8 cellular contexts compared by ENCODE assay signal in the genomic region with DNA sequence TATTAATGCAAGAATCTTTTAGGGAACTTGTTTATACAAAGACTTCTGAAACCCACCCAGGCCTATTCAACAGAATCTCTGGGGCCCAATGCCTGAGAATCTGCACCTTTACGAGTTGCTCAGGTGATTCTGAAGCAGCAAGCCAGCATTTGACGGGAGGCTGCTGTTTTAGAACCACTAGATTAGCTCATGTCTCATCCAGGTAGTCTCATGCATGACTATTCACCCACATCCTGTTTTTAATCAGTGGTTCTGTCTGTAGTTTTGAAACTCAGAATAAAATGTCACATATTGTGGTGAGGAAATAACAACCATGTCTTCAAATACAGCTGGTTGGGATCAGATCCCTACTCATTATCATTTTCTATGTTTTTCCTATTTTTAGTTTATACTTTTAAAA. TPM values are rescaled to one million over a fixed set of nuclear protein-coding genes. Genes with fewer than 3 reads are reported as not detected.
DNase-seq lines count a peak whose midpoint lies in the region; ATAC-seq and TF ChIP-seq lines count a peak whose summit lies in the region.

No MANE protein-coding gene starts in this region.

- in situ Hi-C loops in gastrocnemius medialis (cut with MboI; ENCODE audit: low sequenced_read_pairs in 4 of 4), result no loop called here

- H3K27ac Mint-ChIP-seq in type B pancreatic cell, result no peak overlapping the region

- H3K27me3 Mint-ChIP-seq in type B pancreatic cell, result no peaks in the 10 kb centered on the region

- H3K36me3 ChIP-seq in upper lobe of right lung (no peaks in the 10 kb centered on the region), H7 (replicated peaks; ENCODE audit: control insufficient read depth, insufficient read depth, low read length) (no peaks in the 10 kb centered on the region), gastrocnemius medialis (no peaks in the 10 kb centered on the region)

- no peak for TF ChIP-seq POLR2A in gastrocnemius medialis (IDR thresholded peaks at IDR 0.05)

- H3K4me1 ChIP-seq in upper lobe of right lung (no peaks in the 10 kb centered on the region), gastrocnemius medialis (no peaks in the 10 kb centered on the region)

- H3K27ac ChIP-seq in upper lobe of right lung (no peak overlapping the region), gastrocnemius medialis (no peak overlapping the region)

- TF ChIP-seq CTCF in upper lobe of right lung (IDR thresholded peaks at IDR 0.05) (no peak), type B pancreatic cell (conservative IDR thresholded peaks at IDR 0.05) (no peak), gastrocnemius medialis (IDR thresholded peaks at IDR 0.05 in 4 of 5, conservative IDR thresholded peaks at IDR 0.05 in 1 of 5) (no peak)

- H3K4me1 Mint-ChIP-seq in type B pancreatic cell (ENCODE audit: unreplicated experiment), result no peaks in the 10 kb centered on the region

- H3K9me3 ChIP-seq in upper lobe of right lung (no peaks in the 10 kb centered on the region), gastrocnemius medialis (no peaks in the 10 kb centered on the region)

- H3K4me3 Mint-ChIP-seq in type B pancreatic cell, result no peak overlapping the region

- no peaks in the 10 kb centered on the region for H3K9me3 Mint-ChIP-seq in type B pancreatic cell

- H3K27me3 ChIP-seq in upper lobe of right lung, result no peaks in the 10 kb centered on the region
- no peaks in the 10 kb centered on the region for H3K27me3 ChIP-seq in H7 (ENCODE audit: control insufficient read depth, insufficient read depth, low read length)
- H3K27me3 ChIP-seq in gastrocnemius medialis, result no peaks in the 10 kb centered on the region

- peak; percentile 27 to 85 (median 62) for DNase-seq in T-helper 1 cell
- DNase-seq in central memory CD4-positive, alpha-beta T cell, result peak; percentile 88
- DNase-seq in upper lobe of right lung, result no peak
- DNase-seq in H7, result no peak
- DNase-seq in type B pancreatic cell (ENCODE audit: extremely low spot score, unreplicated experiment), result no peak
- no peak for DNase-seq in gastrocnemius medialis

- ATAC-seq in GM18873 (IDR thresholded peaks at IDR 0.05; ENCODE audit: low FRiP score, unreplicated experiment) (peak; percentile 98), HG02973 (IDR thresholded peaks at IDR 0.05; ENCODE audit: unreplicated experiment) (peak; percentile 98), upper lobe of right lung (peak; percentile 74), gastrocnemius medialis (no peak)

- intact Hi-C loops in upper lobe of right lung (cut with DNase I) (no loop called here), gastrocnemius medialis (cut with DNase I; ENCODE audit: low total_unique reads) (no loop called here)

- H3K36me3 Mint-ChIP-seq in type B pancreatic cell, result no peaks in the 10 kb centered on the region

- H3K4me3 ChIP-seq in upper lobe of right lung (no peak overlapping the region), H7 (ENCODE audit: insufficient read depth, low read depth, low read length) (no peak overlapping the region), gastrocnemius medialis (no peak overlapping the region)

RNA-seq across cellular contexts. Expression of a gene that starts 39.5 kb away (rescaled TPM):
- total RNA-seq in upper lobe of right lung, result 34.7 TPM
- total RNA-seq in H7 (2014; rRNA removed; shearing (Covaris generic)), result 0.87 TPM in 1 of 2 replicates, not detected in the other
- 0.40 and 0.51 TPM in 2 replicates for total RNA-seq in type B pancreatic cell (ENCODE audit: low replicate concordance)
- 1 to 10 TPM in 3 of 4 donors, under 1 TPM in 1; 0.19 to 1.9 (median 1.6) TPM for total RNA-seq in gastrocnemius medialis

Comparison
In these comparisons a context has a peak if more than half of its experiments do, and no peak if none do; other contexts are left out.
1. ATAC-seq: peak in GM18873 (single experiment), HG02973 (single experiment) and upper lobe of right lung (single experiment); none in gastrocnemius medialis (0 of 2).
2. DNase-seq: peak in T-helper 1 cell (5 of 5) and central memory CD4-positive, alpha-beta T cell (single experiment); none in upper lobe of right lung (single experiment), H7 (single experiment), type B pancreatic cell (single experiment) and gastrocnemius medialis (0 of 2).
3. RNA of a gene that starts 39.5 kb away (total RNA-seq): 34.7 TPM in upper lobe of right lung (single experiment); 0.19 to 1.9 TPM in gastrocnemius medialis, 0.87 TPM in H7 and 0.40 to 0.51 TPM in type B pancreatic cell; every median in the first group is over 10 times any median in the second.